ENCODE assay signal across 16 cellular contexts in genomic region chr3:37064747-37065146, GRCh38.
DNase-seq lines count a peak whose midpoint lies in the region; ATAC-seq and TF ChIP-seq lines count a peak whose summit lies in the region.
"Had no signal": no experiment of that assay in that cellular context is flagged by ENCODE, and none has a peak within 500 bp of the region (broad histone marks: within the 10 kb centered on the region; RNA-seq: fewer than 3 reads in every experiment).

No MANE protein-coding gene starts in this region.

- H3K79me2 ChIP-seq in GM23248 (ENCODE audit: insufficient read depth) = peaks cover 28% of the 10 kb centered on the region
- H3K79me2 ChIP-seq in SK-N-SH (ENCODE audit: insufficient read depth) = no peaks in the 10 kb centered on the region

- no peak for ATAC-seq in upper lobe of left lung (ENCODE audit: low FRiP score in 2 of 2)
- ATAC-seq: GM12878 had no signal

- no peak for TF ChIP-seq EP300 in upper lobe of left lung (IDR thresholded peaks at IDR 0.05)
- no peak for TF ChIP-seq EP300 in SK-N-SH (IDR thresholded peaks at IDR 0.05; ENCODE audit: borderline replicate concordance in 1 of 2, low read depth in 1 of 2, low read length in 1 of 2)

- POLR2A ChIA-PET in SK-N-SH (lab: Yijun Ruan, JAX) = no interaction called here

- H3K4me1 ChIP-seq in GM23248 (ENCODE audit: insufficient read depth) = peaks cover 4% of the 10 kb centered on the region; the same call in 1 of the 2 replicates
- H3K4me1 ChIP-seq in upper lobe of left lung = no peaks in the 10 kb centered on the region
- H3K4me1 ChIP-seq in SK-N-SH (ENCODE audit: control insufficient read depth in 1 of 2, insufficient read depth in 2 of 2, low read depth in 1 of 2, low read length in 1 of 2) = peaks cover 0 to 8% of the 10 kb centered on the region in 2 experiments; a peak in 1 of 4 replicates
- H3K4me1 ChIP-seq: BE2C, Caco-2, HAP-1 had no signal

- TF ChIP-seq CTCF in AG10803 (conservative IDR thresholded peaks at IDR 0.05; ENCODE audit: low read length) = no peak
- TF ChIP-seq CTCF in fibroblast of villous mesenchyme (IDR thresholded peaks at IDR 0.05; ENCODE audit: insufficient read depth, low read depth, low read length) = no peak
- no peak for TF ChIP-seq CTCF in upper lobe of left lung (IDR thresholded peaks at IDR 0.05)
- no peak for TF ChIP-seq CTCF in SK-N-SH (IDR thresholded peaks at IDR 0.05)
- TF ChIP-seq CTCF in CD14-positive monocyte (IDR thresholded peaks at IDR 0.05) = no peak

- H3K4me3 Mint-ChIP-seq in activated naive CD4-positive, alpha-beta T cell treated with anti-CD3 and anti-CD28 coated beads for 36 hours = no peak overlapping the region
- no peak overlapping the region for H3K4me3 Mint-ChIP-seq in CD14-positive monocyte
- H3K4me3 Mint-ChIP-seq: CD4-positive, alpha-beta T cell had no signal

- H3K9me2 ChIP-seq in GM23248 (ENCODE audit: insufficient read depth) = no peaks in the 10 kb centered on the region
- H3K9me2 ChIP-seq in SK-N-SH = no peaks in the 10 kb centered on the region

- TF ChIP-seq POLR2A in upper lobe of left lung (IDR thresholded peaks at IDR 0.05) = no peak

- H2AFZ ChIP-seq in GM23248 = no peak overlapping the region
- H2AFZ ChIP-seq in SK-N-SH (ENCODE audit: low read depth) = no peak overlapping the region

- DNase-seq in AG10803 (ENCODE audit: low read depth) (peak; percentile 46), GM23248 (peak; percentile 62), astrocyte of the hippocampus (ENCODE audit: low read depth, low spot score) (peak; percentile 36), fibroblast of villous mesenchyme (ENCODE audit: low read depth) (peak; percentile 28), upper lobe of left lung (no peak), SK-N-SH (no peak), CD14-positive monocyte (ENCODE audit: low spot score) (no peak)
- DNase-seq in activated naive CD4-positive, alpha-beta T cell treated with anti-CD3 and anti-CD28 coated beads for 36 hours = no peak
- DNase-seq: BE2C; C1 segment of cervical spinal cord; Caco-2; CD4-positive, alpha-beta T cell; GF-D8 had no signal

- intact Hi-C loops in activated naive CD4-positive, alpha-beta T cell treated with anti-CD3 and anti-CD28 coated beads for 36 hours (cut with micrococcal nuclease) = no loop called here
- intact Hi-C loops in CD14-positive monocyte (cut with micrococcal nuclease) = no loop called here

- H3K4me2 ChIP-seq in GM23248 (ENCODE audit: unreplicated experiment) = no peak overlapping the region
- H3K4me2 ChIP-seq in SK-N-SH = no peak overlapping the region

- no peaks in the 10 kb centered on the region for H3K9me3 Mint-ChIP-seq in activated naive CD4-positive, alpha-beta T cell treated with anti-CD3 and anti-CD28 coated beads for 36 hours
- H3K9me3 Mint-ChIP-seq in CD14-positive monocyte = no peaks in the 10 kb centered on the region
- H3K9me3 Mint-ChIP-seq: CD4-positive, alpha-beta T cell had no signal

- H3K27ac ChIP-seq in GM23248 = peak overlapping the region; percentile 13; the same call in 1 of the 2 replicates
- H3K27ac ChIP-seq in upper lobe of left lung = no peak overlapping the region
- no peak overlapping the region; a peak in 1 of 4 replicates for H3K27ac ChIP-seq in SK-N-SH (ENCODE audit: low read depth in 2 of 2, low read length in 1 of 2)
- H3K27ac ChIP-seq: 22Rv1 had no signal

- no peaks in the 10 kb centered on the region for H3K27me3 Mint-ChIP-seq in activated naive CD4-positive, alpha-beta T cell treated with anti-CD3 and anti-CD28 coated beads for 36 hours (ENCODE audit: low read depth)
- no peaks in the 10 kb centered on the region for H3K27me3 Mint-ChIP-seq in CD14-positive monocyte (ENCODE audit: low read depth in 3 of 3)
- H3K27me3 Mint-ChIP-seq: CD4-positive, alpha-beta T cell had no signal

- H3K4me3 ChIP-seq in AG10803 (ENCODE audit: low read length) (no peak overlapping the region), GM23248 (no peak overlapping the region), fibroblast of villous mesenchyme (ENCODE audit: low read depth, low read length) (no peak overlapping the region), upper lobe of left lung (no peak overlapping the region), SK-N-SH (ENCODE audit: low read depth in 2 of 2, low read length in 1 of 2) (no peak overlapping the region)
- H3K4me3 ChIP-seq: GM12878, HAP-1 had no signal

- H3K36me3 ChIP-seq in GM23248 (ENCODE audit: low read depth) (peaks cover 57% of the 10 kb centered on the region), upper lobe of left lung (peaks cover 0 to 58% (median 8%) of the 10 kb centered on the region in 4 donors), SK-N-SH (replicated peaks in 1 of 2; ENCODE audit: control insufficient read depth in 1 of 2, insufficient read depth in 2 of 2, low read length in 1 of 2) (peaks cover 52 to 60% of the 10 kb centered on the region in 2 experiments)
- H3K36me3 ChIP-seq: BE2C, HAP-1 had no signal

- no peaks in the 10 kb centered on the region for H3K9me3 ChIP-seq in GM23248 (ENCODE audit: low read depth)
- no peaks in the 10 kb centered on the region for H3K9me3 ChIP-seq in upper lobe of left lung
- H3K9me3 ChIP-seq in SK-N-SH = no peaks in the 10 kb centered on the region
- H3K9me3 ChIP-seq: BE2C, Caco-2, HAP-1 had no signal

- 74 to 80% methylated on average over 3 of the region's 3 CpGs for WGBS in GM23248 (ENCODE audit: low coverage in 1 of 2, low lambda C conversion rate in 2 of 2, missing lambda C conversion rate in 2 of 2), 2 experiments
- 86 to 95% methylated on average over 3 of the region's 3 CpGs for WGBS in upper lobe of left lung, 2 donors
- 91% methylated on average over 3 of the region's 3 CpGs for WGBS in SK-N-SH (ENCODE audit: low lambda C conversion rate)

- peaks cover 25% of the 10 kb centered on the region for H3K36me3 Mint-ChIP-seq in activated naive CD4-positive, alpha-beta T cell treated with anti-CD3 and anti-CD28 coated beads for 36 hours (ENCODE audit: low read depth)
- H3K36me3 Mint-ChIP-seq in CD14-positive monocyte = peaks cover 80 to 82% of the 10 kb centered on the region in 2 donors

- no peaks in the 10 kb centered on the region for H3K27me3 ChIP-seq in GM23248 (replicated peaks; ENCODE audit: insufficient read depth)
- no peaks in the 10 kb centered on the region for H3K27me3 ChIP-seq in upper lobe of left lung
- no peaks in the 10 kb centered on the region for H3K27me3 ChIP-seq in SK-N-SH (ENCODE audit: insufficient read depth)
- H3K27me3 ChIP-seq: BE2C had no signal

- H3F3A ChIP-seq in GM23248 (ENCODE audit: insufficient read depth) (peaks cover 14% of the 10 kb centered on the region; the same call in 1 of the 2 replicates), SK-N-SH (replicated peaks; ENCODE audit: insufficient read depth) (no peaks in the 10 kb centered on the region)

- H3K9ac ChIP-seq in GM23248 = no peak overlapping the region
- no peak overlapping the region for H3K9ac ChIP-seq in SK-N-SH

- H3K27ac Mint-ChIP-seq in activated naive CD4-positive, alpha-beta T cell treated with anti-CD3 and anti-CD28 coated beads for 36 hours = no peak overlapping the region
- H3K27ac Mint-ChIP-seq in CD14-positive monocyte = no peak overlapping the region
- H3K27ac Mint-ChIP-seq: CD4-positive, alpha-beta T cell had no signal

- in situ Hi-C loops in GM23248 (cut with MboI) = no loop called here

- CTCF ChIA-PET in activated naive CD4-positive, alpha-beta T cell treated with anti-CD3 and anti-CD28 coated beads for 36 hours (lab: Charles Lee) = no interaction called here
- CTCF ChIA-PET in SK-N-SH (lab: Yijun Ruan, JAX) = interaction anchor here (1.0 kb wide), 1 partner anchor 73 kb away, joined by 4 read pairs; no protein-coding TSS in a partner anchor

- H4K20me1 ChIP-seq in GM23248 (ENCODE audit: insufficient read depth) = no peaks in the 10 kb centered on the region
- no peaks in the 10 kb centered on the region for H4K20me1 ChIP-seq in SK-N-SH (ENCODE audit: insufficient read depth)

- TF ChIP-seq RAD21 in SK-N-SH (IDR thresholded peaks at IDR 0.05; ENCODE audit: low read length) = no peak

- H3K4me1 Mint-ChIP-seq in activated naive CD4-positive, alpha-beta T cell treated with anti-CD3 and anti-CD28 coated beads for 36 hours (ENCODE audit: low read depth) = no peaks in the 10 kb centered on the region
- peaks cover 5% of the 10 kb centered on the region for H3K4me1 Mint-ChIP-seq in CD14-positive monocyte

TF ChIP-seq in SK-N-SH, 30 proteins besides CTCF, POLR2A, EP300 and RAD21 (continues in another document):
- TF ChIP-seq SIN3A (IDR thresholded peaks at IDR 0.05; ENCODE audit: borderline replicate concordance, low read depth, low read length) (no peak), POLR2AphosphoS5 (IDR thresholded peaks at IDR 0.05; ENCODE audit: low read depth, low read length) (no peak), FOSL2 (IDR thresholded peaks at IDR 0.05; ENCODE audit: borderline replicate concordance, low read depth) (no peak), MEF2A (IDR thresholded peaks at IDR 0.05; ENCODE audit: borderline replicate concordance, low read depth) (no peak), FOXM1 (IDR thresholded peaks at IDR 0.05; ENCODE audit: low read depth) (no peak), MAX (IDR thresholded peaks at IDR 0.05; ENCODE audit: low read depth) (no peak), REST (IDR thresholded peaks at IDR 0.05; ENCODE audit: low read depth, low read length) (no peak)

Comparison
In these comparisons a context has a peak if more than half of its experiments do, and no peak if none do; other contexts are left out.
1. DNase-seq: peak in AG10803 (single experiment), GM23248 (single experiment), astrocyte of the hippocampus (single experiment) and fibroblast of villous mesenchyme (single experiment); none in activated naive CD4-positive, alpha-beta T cell treated with anti-CD3 and anti-CD28 coated beads for 36 hours (single experiment), upper lobe of left lung (0 of 2), SK-N-SH (single experiment) and CD14-positive monocyte (single experiment).